Comparison of ENCODE assay signal across 8 cellular contexts in genomic region chr1:17212487-17213121, GRCh38. TPM values are rescaled to one million over a fixed set of nuclear protein-coding genes. Genes with fewer than 3 reads are reported as not detected.
DNase-seq lines count a peak whose midpoint lies in the region; ATAC-seq, FAIRE-seq and TF ChIP-seq lines count a peak whose summit lies in the region.

No MANE protein-coding gene starts in this region.

- no peaks in the 10 kb centered on the region for H3K79me2 ChIP-seq in K562 (ENCODE audit: control insufficient read depth, insufficient read depth, low read length)
- H3K79me2 ChIP-seq in osteoblast (ENCODE audit: insufficient read depth, low read length): no peaks in the 10 kb centered on the region

- CTCF ChIA-PET in K562 (lab: Yijun Ruan, JAX; ENCODE audit: low intra/inter-chr PET ratio): no interaction called here

- WGBS in K562 (ENCODE audit: insufficient coverage, low coverage, missing lambda C conversion rate): 5% methylated on average over 13 of the region's 13 CpGs

- H3K4me3 ChIP-seq in cardiac muscle cell (no peak overlapping the region), right atrium auricular region (no peak overlapping the region), K562 (no peak overlapping the region), osteoblast (ENCODE audit: insufficient read depth, low read length) (peak overlapping the region; percentile 12)

- POLR2A ChIA-PET in K562 (lab: Yijun Ruan, JAX): interaction anchor here (0.6 kb wide), 1 partner anchor 92 kb away, joined by 3 read pairs; no protein-coding TSS in a partner anchor

- ATAC-seq in K562: no peak
- ATAC-seq in HG03280 (IDR thresholded peaks at IDR 0.05; ENCODE audit: unreplicated experiment): no peak
- no peak for ATAC-seq in GM21526 (IDR thresholded peaks at IDR 0.05; ENCODE audit: low FRiP score, unreplicated experiment)

- H3K27ac ChIP-seq in cardiac muscle cell (peak overlapping the region; percentile 79), right atrium auricular region (no peak overlapping the region), K562 (ENCODE audit: extremely low read depth, low read depth, low read length) (no peak overlapping the region), osteoblast (ENCODE audit: low read depth, low read length) (peak overlapping the region; percentile 23)

- H3K9me3 ChIP-seq in cardiac muscle cell (ENCODE audit: low read depth) (no peaks in the 10 kb centered on the region), right atrium auricular region (no peaks in the 10 kb centered on the region), K562 (replicated peaks; ENCODE audit: control insufficient read depth, insufficient read depth, low read depth, low read length) (no peaks in the 10 kb centered on the region), osteoblast (ENCODE audit: low read depth, low read length) (no peaks in the 10 kb centered on the region)

- BruUV-seq in K562 (replicated peaks; lab: Mats Ljungman, UMichigan): no TSS peak

- H4K20me1 ChIP-seq in K562 (replicated peaks; ENCODE audit: control insufficient read depth, insufficient read depth, low read length): peaks cover 13% of the 10 kb centered on the region
- no peaks in the 10 kb centered on the region for H4K20me1 ChIP-seq in osteoblast (ENCODE audit: insufficient read depth, low read length)

- intact Hi-C loops in K562 (cut with micrococcal nuclease): no loop called here

- TF ChIP-seq EP300 in K562 (IDR thresholded peaks at IDR 0.05; ENCODE audit: low read length): no peak

- H3K27me3 ChIP-seq in cardiac muscle cell (no peaks in the 10 kb centered on the region), right atrium auricular region (peaks cover 0 to 8% of the 10 kb centered on the region in 2 donors), K562 (ENCODE audit: control insufficient read depth in 2 of 2, insufficient read depth in 2 of 2, low read length in 2 of 2) (peaks cover 28 to 69% of the 10 kb centered on the region in 2 experiments), osteoblast (ENCODE audit: insufficient read depth, low read length) (no peaks in the 10 kb centered on the region)

- H3K9ac ChIP-seq in K562 (ENCODE audit: insufficient read depth in 1 of 2, low read depth in 2 of 2, low read length in 2 of 2): no peak overlapping the region

- no peak for FAIRE-seq in K562 (lab: Jason Lieb, UNC)

- H3K4me1 ChIP-seq in cardiac muscle cell (ENCODE audit: low read depth) (peaks cover 21% of the 10 kb centered on the region), right atrium auricular region (peaks cover 0 to 6% of the 10 kb centered on the region in 2 donors), K562 (replicated peaks in 1 of 2; ENCODE audit: control insufficient read depth in 2 of 2, insufficient read depth in 2 of 2, low read length in 2 of 2) (peaks cover 0 to 7% of the 10 kb centered on the region in 2 experiments; a peak in 2 of 5 replicates), osteoblast (ENCODE audit: insufficient read depth, low read length) (peaks cover 31% of the 10 kb centered on the region)

- DNase-seq in cardiac muscle cell (ENCODE audit: low read depth in 1 of 2, low spot score in 1 of 2) (peak; percentile 84 to 89), right atrium auricular region (ENCODE audit: low spot score) (no peak), T-helper 2 cell (peak in 4 of 5 experiments; percentile 42 to 76 (median 55)), K562 (ENCODE audit: extremely low read depth in 1 of 4, low spot score in 3 of 4) (no peak), osteoblast (ENCODE audit: insufficient read length, low spot score, missing footprints) (peak; percentile 95), GM13977 (ENCODE audit: low spot score) (no peak)

- no peak for TF ChIP-seq POLR2A in K562 (conservative IDR thresholded peaks at IDR 0.05)

- no peaks in the 10 kb centered on the region for H3K36me3 ChIP-seq in cardiac muscle cell
- H3K36me3 ChIP-seq in right atrium auricular region: no peaks in the 10 kb centered on the region
- H3K36me3 ChIP-seq in K562 (ENCODE audit: control insufficient read depth, insufficient read depth, low read length): no peaks in the 10 kb centered on the region
- H3K36me3 ChIP-seq in osteoblast (ENCODE audit: insufficient read depth, low read length): no peaks in the 10 kb centered on the region

- no peak for TF ChIP-seq RAD21 in K562 (CRISPR knock-in tag; conservative IDR thresholded peaks at IDR 0.05 in 1 of 2, IDR thresholded peaks at IDR 0.05 in 1 of 2)

- TF ChIP-seq CTCF in cardiac muscle cell (IDR thresholded peaks at IDR 0.05; ENCODE audit: low read depth, low read length) (no peak), right atrium auricular region (IDR thresholded peaks at IDR 0.05) (no peak), K562 (IDR thresholded peaks at IDR 0.05 in 2 of 3, conservative IDR thresholded peaks at IDR 0.05 in 1 of 3; ENCODE audit: insufficient read depth in 2 of 3, low read depth in 1 of 3, low read length in 3 of 3) (no peak), osteoblast (IDR thresholded peaks at IDR 0.05; ENCODE audit: extremely low read depth, low read depth, low read length) (no peak), GM13977 (IDR thresholded peaks at IDR 0.05; ENCODE audit: extremely low read depth, insufficient read depth, missing control alignments) (no peak)

- H2AFZ ChIP-seq in K562 (ENCODE audit: low read depth, low read length): no peak overlapping the region
- H2AFZ ChIP-seq in osteoblast (ENCODE audit: low read length): peak overlapping the region; percentile 78

- in situ Hi-C loops in K562 (cut with MboI) (no loop called here), GM13977 (cut with MboI; ENCODE audit: low pct_unique_long_range_greater_than_20kb, low sequenced_read_pairs, unreplicated experiment) (no loop called here)

- no peaks in the 10 kb centered on the region for H3K9me1 ChIP-seq in K562 (ENCODE audit: control insufficient read depth, insufficient read depth, low read length)

- no peak overlapping the region for H3K4me2 ChIP-seq in K562 (ENCODE audit: insufficient read depth, low read length)
- H3K4me2 ChIP-seq in osteoblast (ENCODE audit: insufficient read depth, low read length): peak overlapping the region; percentile 44

TF ChIP-seq in K562, 482 proteins besides CTCF, POLR2A, EP300 and RAD21:
- TF ChIP-seq NR2C2 (CRISPR knock-in tag; IDR thresholded peaks at IDR 0.05) (no peak), NR2C2 (tag; IDR thresholded peaks at IDR 0.05) (peak; percentile 52; the same call in 1 of the 2 replicates), ZNF583 (CRISPR knock-in tag; IDR thresholded peaks at IDR 0.05) (no peak), FUS (optimal IDR thresholded peaks at IDR 0.05; ENCODE audit: low read depth, low read length) (no peak), MTF1 (CRISPR knock-in tag; IDR thresholded peaks at IDR 0.05; ENCODE audit: borderline replicate concordance) (no peak), FIP1L1 (IDR thresholded peaks at IDR 0.05; ENCODE audit: low read depth, low read length, poor library complexity, severe bottlenecking) (no peak), NFIC (IDR thresholded peaks at IDR 0.05) (peak; percentile 84), NR2C1 (IDR thresholded peaks at IDR 0.05) (peak; percentile 35; the same call in 1 of the 2 replicates), NR2C1 (tag; IDR thresholded peaks at IDR 0.05) (peak; percentile 52)

RNA-seq across cellular contexts. Expression of gene PADI1, which starts 7.7 kb away (rescaled TPM):
- total RNA-seq in cardiac muscle cell (1.3 and 1.7 TPM in 2 replicates), right atrium auricular region (not detected), K562 (2014; rRNA removed) (not detected in 2 replicates), K562 (2014; rRNA removed; fragmentation: Illumina TruSeq; extraction: Trizol) (not detected in 2 replicates), K562 (2015; rRNA removed; fragmentation: Illumina TruSeq; extraction: Trizol) (not detected in 2 replicates), K562 (2021) (not detected in 2 replicates), osteoblast (under 0.01 TPM in 2 replicates)
- polyA plus RNA-seq in cardiac muscle cell (4.9 and 6.7 TPM in 2 replicates), K562 (2011; rRNA removed) (not detected in 2 replicates), K562 (2014; fragmentation: Illumina TruSeq; extraction: Trizol) (not detected in 2 replicates), K562 (2014; fragmentation: Nextera tagmentation; extraction: Ambion mirVana) (not detected), K562 (2014; rRNA removed) (not detected in 2 replicates)
- not detected in 2 replicates for total RNA-seq in K562 (2011; cell fraction: chromatin; rRNA removed; ENCODE audit: low replicate concordance)
- total RNA-seq in K562 (2011; cell fraction: nucleolus; rRNA removed): not detected in 2 replicates
- total RNA-seq in K562 (2011; cell fraction: nucleoplasm; rRNA removed): not detected in 2 replicates
- polyA plus RNA-seq in K562 (2011; cell fraction: cytosol; rRNA removed): not detected in 2 replicates
- polyA plus RNA-seq in K562 (2011; cell fraction: nucleus; rRNA removed): not detected in 2 replicates
- polyA plus RNA-seq in K562 (2012): 0.03 TPM in 1 of 2 replicates, not detected in the other
- polyA minus RNA-seq in K562 (2011; rRNA and poly(A)+ RNA removed): not detected in 2 replicates
- not detected in 2 replicates for polyA minus RNA-seq in K562 (2011; cell fraction: cytosol; rRNA and poly(A)+ RNA removed)
- polyA minus RNA-seq in K562 (2011; cell fraction: nucleus; rRNA and poly(A)+ RNA removed): not detected in 2 replicates

RNA-seq across cellular contexts. Expression of gene PADI3, which starts 36.3 kb away (rescaled TPM):
- 0.04 and 0.24 TPM in 2 replicates for total RNA-seq in cardiac muscle cell
- 1.3 TPM in 1 of 2 replicates, not detected in the other for polyA plus RNA-seq in cardiac muscle cell
- total RNA-seq in right atrium auricular region: not detected
- not detected in 2 replicates for total RNA-seq in K562 (2011; cell fraction: chromatin; rRNA removed; ENCODE audit: low replicate concordance)
- total RNA-seq in K562 (2011; cell fraction: nucleolus; rRNA removed): not detected in 2 replicates
- total RNA-seq in K562 (2011; cell fraction: nucleoplasm; rRNA removed): not detected in 2 replicates
- not detected in 2 replicates for total RNA-seq in K562 (2014; rRNA removed)
- not detected in 2 replicates for total RNA-seq in K562 (2014; rRNA removed; fragmentation: Illumina TruSeq; extraction: Trizol)
- total RNA-seq in K562 (2015; rRNA removed; fragmentation: Illumina TruSeq; extraction: Trizol): not detected in 2 replicates
- total RNA-seq in K562 (2021): not detected in 2 replicates
- not detected in 2 replicates for polyA plus RNA-seq in K562 (2011; rRNA removed)
- not detected in 2 replicates for polyA plus RNA-seq in K562 (2011; cell fraction: cytosol; rRNA removed)
- polyA plus RNA-seq in K562 (2011; cell fraction: nucleus; rRNA removed): not detected in 2 replicates
- 0.06 TPM in 1 of 2 replicates, not detected in the other for polyA plus RNA-seq in K562 (2012)
- polyA plus RNA-seq in K562 (2014; fragmentation: Illumina TruSeq; extraction: Trizol): not detected in 2 replicates
- polyA plus RNA-seq in K562 (2014; fragmentation: Nextera tagmentation; extraction: Ambion mirVana): not detected
- polyA plus RNA-seq in K562 (2014; rRNA removed): not detected in 2 replicates
- polyA minus RNA-seq in K562 (2011; rRNA and poly(A)+ RNA removed): not detected in 2 replicates
- not detected in 2 replicates for polyA minus RNA-seq in K562 (2011; cell fraction: cytosol; rRNA and poly(A)+ RNA removed)
- polyA minus RNA-seq in K562 (2011; cell fraction: nucleus; rRNA and poly(A)+ RNA removed): not detected in 2 replicates
- not detected in 2 replicates for total RNA-seq in osteoblast

Comparison
In these comparisons a context has a peak if more than half of its experiments do, and no peak if none do; other contexts are left out.
1. DNase-seq: peak in cardiac muscle cell (2 of 2), T-helper 2 cell (4 of 5) and osteoblast (single experiment); none in right atrium auricular region (single experiment), K562 (0 of 4) and GM13977 (single experiment).
2. H3K27ac ChIP-seq: peak in cardiac muscle cell (single experiment) and osteoblast (single experiment); none in right atrium auricular region (0 of 2) and K562 (single experiment).